ENCODE assay signal across 8 cellular contexts in genomic region chr17:7988750-7989178, GRCh38. TPM values are rescaled to one million over a fixed set of nuclear protein-coding genes. Genes with fewer than 3 reads are reported as not detected.
DNase-seq lines count a peak whose midpoint lies in the region; TF ChIP-seq lines count a peak whose summit lies in the region.

No MANE protein-coding gene starts in this region.

- DNase-seq in activated T-cell treated with anti-CD3 and anti-CD28 coated beads for 24 hours (ENCODE audit: low read depth) (peak; percentile 57), NCI-H1105 treated with DMSO at 0.1 percent for 48 hours (lab: John Stamatoyannopoulos, UW) (peak; percentile 88), SKM-1 (lab: John Stamatoyannopoulos, UW; ENCODE audit: unreplicated experiment) (peak; percentile 20), mammary epithelial cell (peak; percentile 75), kidney epithelial cell (ENCODE audit: low read depth) (no peak)
- no peak for DNase-seq in activated T-cell treated with anti-CD3 and anti-CD28 coated beads, Interleukin-2, amount 50 U/mL, for 48 hours
- DNase-seq in stimulated activated CD8-positive, alpha-beta memory T cell treated with anti-CD3 and anti-CD28 coated beads, Interleukin-12 subunit alpha, Interleukin-12 subunit beta, amount 100 ng/mL, for 1 hour (ENCODE audit: low read depth), result peak; percentile 37
- no peak for DNase-seq in activated effector memory CD4-positive, alpha-beta T cell treated with Interleukin-2 at 50 U/mL for 16 hours

- 23% methylated on average over 5 of the region's 5 CpGs for WGBS in mammary epithelial cell (ENCODE audit: low coverage, missing lambda C conversion rate)

- no TSS peak for BruUV-seq in mammary epithelial cell (replicated peaks; lab: Mats Ljungman, UMichigan)

- no peaks in the 10 kb centered on the region for H3K27me3 ChIP-seq in mammary epithelial cell (ENCODE audit: insufficient read depth, low read length)
- peaks cover 3% of the 10 kb centered on the region for H3K27me3 ChIP-seq in kidney epithelial cell (ENCODE audit: control insufficient read depth, insufficient read depth, low read length)

- no peak overlapping the region for H3K4me2 ChIP-seq in mammary epithelial cell (ENCODE audit: insufficient read depth, low read depth, low read length)

- dilution Hi-C loops in mammary epithelial cell (cut with HindIII; ENCODE audit: low sequenced_read_pairs), result no loop called here

- H3K79me2 ChIP-seq in mammary epithelial cell (ENCODE audit: insufficient read depth, low read length), result no peaks in the 10 kb centered on the region

- H4K20me1 ChIP-seq in mammary epithelial cell (ENCODE audit: insufficient read depth, low read length), result no peaks in the 10 kb centered on the region

- H3K9me3 ChIP-seq in mammary epithelial cell (replicated peaks; ENCODE audit: insufficient read depth, low read length), result no peaks in the 10 kb centered on the region

- TF ChIP-seq CTCF in mammary epithelial cell (conservative IDR thresholded peaks at IDR 0.05 in 1 of 2, IDR thresholded peaks at IDR 0.05 in 1 of 2; ENCODE audit: extremely low read depth in 1 of 2, insufficient read depth in 1 of 2, low read depth in 1 of 2, low read length in 2 of 2) (peak; percentile 57 to 60), kidney epithelial cell (IDR thresholded peaks at IDR 0.05; ENCODE audit: insufficient read depth, low read length, poor library complexity, severe bottlenecking) (peak; percentile 52)

- H2AFZ ChIP-seq in mammary epithelial cell (ENCODE audit: low read depth, low read length), result no peak overlapping the region

- CTCF ChIA-PET in mammary epithelial cell (lab: Charles Lee; ENCODE audit: low non-redundant PET), result interaction anchor here (0.6 to 1.0 kb wide), 4 partner anchors 57 to 301 kb away, joined by 4 to 9 read pairs (median 6); partner anchors contain the start of genes CNTROB and TRAPPC1

- H3K36me3 ChIP-seq in mammary epithelial cell (ENCODE audit: insufficient read depth, low read length) (no peaks in the 10 kb centered on the region), kidney epithelial cell (ENCODE audit: control insufficient read depth, insufficient read depth, low read length) (no peaks in the 10 kb centered on the region)

- intact Hi-C loops in mammary epithelial cell (cut with micrococcal nuclease), result loop anchor here (1.0 to 2.0 kb wide), 4 partner anchors 56 to 246 kb away; partner anchors contain the start of gene CNTROB

- peaks cover 21% of the 10 kb centered on the region for H3K4me1 ChIP-seq in mammary epithelial cell (ENCODE audit: insufficient read depth, low read length)

- H3K9ac ChIP-seq in mammary epithelial cell (ENCODE audit: insufficient read depth, low read length), result no peak overlapping the region

- no peak overlapping the region for H3K27ac ChIP-seq in mammary epithelial cell (ENCODE audit: insufficient read depth, low read depth, low read length)

- H3K4me3 ChIP-seq in mammary epithelial cell (replicated peaks in 1 of 3; ENCODE audit: insufficient read depth in 1 of 3, low read depth in 2 of 3, low read length in 3 of 3) (no peak overlapping the region), kidney epithelial cell (ENCODE audit: low read depth, low read length) (no peak overlapping the region)

- in situ Hi-C loops in mammary epithelial cell (cut with MboI; ENCODE audit: low sequenced_read_pairs in 2 of 2), result loop anchor here (5.0 kb wide), 2 partner anchors 71 to 76 kb away; partner anchors contain the start of gene RNF227 (in 1 of the 2)

RNA-seq across cellular contexts. Expression of gene GUCY2D, which starts 13.7 kb away (rescaled TPM):
- total RNA-seq in mammary epithelial cell, result under 1 TPM in 1 of 2 donors, not detected in 1; 0.47 TPM
- polyA plus RNA-seq in mammary epithelial cell, result 0.01 TPM
- not detected for polyA minus RNA-seq in mammary epithelial cell
- total RNA-seq in kidney epithelial cell, result 0.07 TPM in 1 of 2 replicates, not detected in the other

RNA-seq across cellular contexts. Expression of gene ALOX15B, which starts 50.1 kb away (rescaled TPM):
- total RNA-seq in mammary epithelial cell (10 to 100 TPM; 43.5 to 45.3 TPM), kidney epithelial cell (0.29 TPM in 1 of 2 replicates, not detected in the other)
- polyA plus RNA-seq in mammary epithelial cell, result 83.5 TPM
- 66.6 TPM for polyA minus RNA-seq in mammary epithelial cell

RNA-seq across cellular contexts. Expression of gene CNTROB, which starts 56.8 kb away (rescaled TPM):
- total RNA-seq in mammary epithelial cell, result 10 to 100 TPM; 20.3 to 38.4 TPM
- polyA plus RNA-seq in mammary epithelial cell, result 19.3 TPM
- 82.2 TPM for polyA minus RNA-seq in mammary epithelial cell
- 19.2 and 20.1 TPM in 2 replicates for total RNA-seq in kidney epithelial cell

RNA-seq across cellular contexts. Expression of gene TRAPPC1, which starts 57.0 kb away (rescaled TPM):
- 100 to 1,000 TPM in 1 of 2 donors, 10 to 100 TPM in 1; 43.3 to 174 TPM for total RNA-seq in mammary epithelial cell
- polyA plus RNA-seq in mammary epithelial cell, result 339 TPM
- polyA minus RNA-seq in mammary epithelial cell, result 323 TPM
- 45.5 and 51.6 TPM in 2 replicates for total RNA-seq in kidney epithelial cell

RNA-seq across cellular contexts. Expression of gene KCNAB3, which starts 59.1 kb away (rescaled TPM):
- total RNA-seq in mammary epithelial cell (1 to 10 TPM in 1 of 2 donors, under 1 TPM in 1; 0.33 to 1.7 TPM), kidney epithelial cell (0.29 and 0.62 TPM in 2 replicates)
- polyA plus RNA-seq in mammary epithelial cell, result 0.52 TPM
- polyA minus RNA-seq in mammary epithelial cell, result not detected

Comparison
In these comparisons a context has a peak if more than half of its experiments do, and no peak if none do; other contexts are left out.
1. DNase-seq: peak in activated T-cell treated with anti-CD3 and anti-CD28 coated beads for 24 hours (single experiment), NCI-H1105 treated with DMSO at 0.1 percent for 48 hours (single experiment), SKM-1 (single experiment), mammary epithelial cell (single experiment) and stimulated activated CD8-positive, alpha-beta memory T cell treated with anti-CD3 and anti-CD28 coated beads, Interleukin-12 subunit alpha, Interleukin-12 subunit beta, amount 100 ng/mL, for 1 hour (single experiment); none in activated T-cell treated with anti-CD3 and anti-CD28 coated beads, Interleukin-2, amount 50 U/mL, for 48 hours (0 of 2), kidney epithelial cell (single experiment) and activated effector memory CD4-positive, alpha-beta T cell treated with Interleukin-2 at 50 U/mL for 16 hours (single experiment).
2. RNA of gene ALOX15B, which starts 50.1 kb away (total RNA-seq): 43.5 to 45.3 TPM in mammary epithelial cell; 0.29 TPM in kidney epithelial cell; every median in the first group is over 10 times any median in the second.